1 cellular context compared by ENCODE assay signal in genomic region chr3:182796310-182796709, GRCh38.
TF ChIP-seq lines count a peak whose summit lies in the region.

No MANE protein-coding gene starts in this region.

TF ChIP-seq in SK-N-SH, 30 proteins besides CTCF, POLR2A, EP300 and RAD21 (continued from another document):
- no peak for TF ChIP-seq REST (IDR thresholded peaks at IDR 0.05; ENCODE audit: low read depth, low read length)
- TF ChIP-seq IRF3 (IDR thresholded peaks at IDR 0.05; ENCODE audit: low read depth, low read length), result no peak
- no peak for TF ChIP-seq POLR2AphosphoS5 (IDR thresholded peaks at IDR 0.05; ENCODE audit: low read depth, low read length)
- TF ChIP-seq MAX (IDR thresholded peaks at IDR 0.05; ENCODE audit: low read depth), result no peak
- TF ChIP-seq SMC3 (IDR thresholded peaks at IDR 0.05; ENCODE audit: low read depth, low read length), result no peak
- no peak for TF ChIP-seq FOXM1 (IDR thresholded peaks at IDR 0.05; ENCODE audit: low read depth)
